In genomic region chr6:33779305-33779704, GRCh38 we compare ENCODE assay signal across 25 cellular contexts. TPM values are rescaled to one million over a fixed set of nuclear protein-coding genes. Genes with fewer than 3 reads are reported as not detected.
DNase-seq lines count a peak whose midpoint lies in the region; ATAC-seq, FAIRE-seq and TF ChIP-seq lines count a peak whose summit lies in the region.
"Had no signal": no experiment of that assay in that cellular context is flagged by ENCODE, and none has a peak within 500 bp of the region (broad histone marks: within the 10 kb centered on the region; RNA-seq: fewer than 3 reads in every experiment).

No MANE protein-coding gene starts in this region.

- FAIRE-seq in astrocyte (lab: Jason Lieb, UNC) (no peak), urothelium cell line (lab: Jason Lieb, UNC) (no peak)
- FAIRE-seq: RCC 7860 had no signal

- H3K79me2 ChIP-seq in astrocyte (ENCODE audit: insufficient read depth, low read length) = peaks cover 12% of the 10 kb centered on the region

- no peak overlapping the region for H3K9ac ChIP-seq in astrocyte (ENCODE audit: low read length)

- no peaks in the 10 kb centered on the region for H3K9me3 ChIP-seq in astrocyte (ENCODE audit: insufficient read depth, low read depth, low read length)
- H3K9me3 ChIP-seq: heart left ventricle, right atrium auricular region had no signal

- H3K4me2 ChIP-seq in astrocyte (ENCODE audit: low read length) = no peak overlapping the region

- no peaks in the 10 kb centered on the region for H3K27me3 ChIP-seq in astrocyte (ENCODE audit: insufficient read depth, low read length)
- H3K27me3 ChIP-seq: heart left ventricle, right atrium auricular region had no signal

- H3K36me3 Mint-ChIP-seq in astrocyte (ENCODE audit: low read depth, unreplicated experiment) = peaks cover 44% of the 10 kb centered on the region
- no peaks in the 10 kb centered on the region for H3K36me3 Mint-ChIP-seq in glutamatergic neuron (ENCODE audit: unreplicated experiment)
- H3K36me3 Mint-ChIP-seq: natural killer cell had no signal

- H4K20me1 ChIP-seq in astrocyte (ENCODE audit: insufficient read depth, low read length) = peaks cover 43% of the 10 kb centered on the region

- DNase-seq in Right ventricle myocardium inferior (ENCODE audit: missing footprints) (peak; percentile 11), cardiac septum (ENCODE audit: low spot score) (no peak), astrocyte (ENCODE audit: low read depth) (no peak), glutamatergic neuron (peak; percentile 72), urothelium cell line (ENCODE audit: low spot score) (peak; percentile 37), HUDEP-2 (lab: John Stamatoyannopoulos, UW; ENCODE audit: unreplicated experiment in 76 of 76) (no peak)
- DNase-seq: activated CD4-positive, alpha-beta T cell treated with anti-CD3 and anti-CD28 coated beads, Interleukin-2, amount 50 U/mL, for 1 hour; activated naive CD4-positive, alpha-beta T cell treated with Interleukin-2 at 50 U/mL for 16 hours; activated T-cell treated with anti-CD3 and anti-CD28 coated beads for 4 hours; aorta; CD4-positive, alpha-beta T cell; EL; erythroblast; islet precursor cell; KBM-7; natural killer cell; NCI-H1048; stimulated activated naive CD8-positive, alpha-beta T cell treated with anti-CD3 and anti-CD28 coated beads, Interleukin-15, amount 100 ng/mL, for 72 hours had no signal

- TF ChIP-seq CTCF in astrocyte (IDR thresholded peaks at IDR 0.05; ENCODE audit: insufficient read depth, low read depth, low read length) (peak; percentile 8), glutamatergic neuron (IDR thresholded peaks at IDR 0.05; ENCODE audit: partially characterized antibody, unreplicated experiment) (peak; percentile 49)

- no peak overlapping the region for H3K27ac ChIP-seq in astrocyte (ENCODE audit: low read depth, low read length)
- H3K27ac ChIP-seq: heart left ventricle, right atrium auricular region had no signal

- H3K4me1 Mint-ChIP-seq in astrocyte (ENCODE audit: low read depth, unreplicated experiment) (peaks cover 24% of the 10 kb centered on the region), glutamatergic neuron (ENCODE audit: low read depth, unreplicated experiment) (peaks cover 37% of the 10 kb centered on the region)

- H3K36me3 ChIP-seq in astrocyte (ENCODE audit: insufficient read depth, low read length) = peaks cover 69% of the 10 kb centered on the region

- H3K4me3 Mint-ChIP-seq in astrocyte (ENCODE audit: unreplicated experiment) (no peak overlapping the region), glutamatergic neuron (ENCODE audit: unreplicated experiment) (no peak overlapping the region)
- H3K4me3 Mint-ChIP-seq: CD4-positive, alpha-beta T cell; natural killer cell; stimulated activated naive CD8-positive, alpha-beta T cell treated with anti-CD3 and anti-CD28 coated beads, Interleukin-15, amount 100 ng/mL, for 72 hours had no signal

- no peak overlapping the region for H3K27ac Mint-ChIP-seq in astrocyte (ENCODE audit: unreplicated experiment)
- no peak overlapping the region for H3K27ac Mint-ChIP-seq in glutamatergic neuron (ENCODE audit: unreplicated experiment)
- H3K27ac Mint-ChIP-seq: CD4-positive, alpha-beta T cell; natural killer cell had no signal

- intact Hi-C loops in Right ventricle myocardium inferior (cut with DNase I) = no loop called here
- intact Hi-C loops in cardiac septum (cut with DNase I) = loop anchor here (10.0 kb wide), 1 partner anchor 275 kb away; no protein-coding TSS in a partner anchor

- H2AFZ ChIP-seq in astrocyte (ENCODE audit: low read depth, low read length) = no peak overlapping the region

- H3K4me3 ChIP-seq in astrocyte (ENCODE audit: insufficient read depth, low read depth, low read length) = no peak overlapping the region
- H3K4me3 ChIP-seq: heart left ventricle, right atrium auricular region had no signal

- no peaks in the 10 kb centered on the region for H3K9me3 Mint-ChIP-seq in astrocyte (ENCODE audit: unreplicated experiment)
- no peaks in the 10 kb centered on the region for H3K9me3 Mint-ChIP-seq in glutamatergic neuron (ENCODE audit: unreplicated experiment)
- H3K9me3 Mint-ChIP-seq: CD4-positive, alpha-beta T cell; natural killer cell; stimulated activated naive CD8-positive, alpha-beta T cell treated with anti-CD3 and anti-CD28 coated beads, Interleukin-15, amount 100 ng/mL, for 72 hours had no signal

- ATAC-seq in Right ventricle myocardium inferior (no peak), GM18517 (IDR thresholded peaks at IDR 0.05; ENCODE audit: unreplicated experiment) (no peak), HG02642 (IDR thresholded peaks at IDR 0.05; ENCODE audit: poor library complexity, unreplicated experiment) (no peak)
- ATAC-seq: heart left ventricle; natural killer cell; stimulated activated naive CD8-positive, alpha-beta T cell treated with anti-CD3 and anti-CD28 coated beads, Interleukin-15, amount 100 ng/mL, for 72 hours had no signal

- no peaks in the 10 kb centered on the region for H3K27me3 Mint-ChIP-seq in astrocyte (ENCODE audit: low read depth, unreplicated experiment)
- peaks cover 1% of the 10 kb centered on the region for H3K27me3 Mint-ChIP-seq in glutamatergic neuron (ENCODE audit: unreplicated experiment)
- H3K27me3 Mint-ChIP-seq: CD4-positive, alpha-beta T cell; stimulated activated naive CD8-positive, alpha-beta T cell treated with anti-CD3 and anti-CD28 coated beads, Interleukin-15, amount 100 ng/mL, for 72 hours had no signal

- H3K4me1 ChIP-seq in astrocyte (ENCODE audit: insufficient read depth, low read length) = peaks cover 25% of the 10 kb centered on the region

RNA-seq across cellular contexts. Expression of gene LEMD2, which starts 9.6 kb away (rescaled TPM):
- 23.2 TPM for total RNA-seq in Right ventricle myocardium inferior
- total RNA-seq in cardiac septum = 29.6 TPM
- total RNA-seq in astrocyte = 57.1 and 62.2 TPM in 2 replicates
- 82.4 TPM for total RNA-seq in glutamatergic neuron (ENCODE audit: unreplicated experiment)

RNA-seq across cellular contexts. Expression of gene MLN, which starts 24.5 kb away (rescaled TPM):
- total RNA-seq in Right ventricle myocardium inferior (not detected), cardiac septum (not detected), astrocyte (not detected in 2 replicates), glutamatergic neuron (ENCODE audit: unreplicated experiment) (not detected)
- total RNA-seq: aorta; CD4-positive, alpha-beta T cell; heart left ventricle; lung microvascular endothelial cell; natural killer cell; right atrium auricular region; urinary bladder had no signal

RNA-seq across cellular contexts. Expression of gene IP6K3, which starts 32.6 kb away (rescaled TPM):
- total RNA-seq in Right ventricle myocardium inferior = 47.6 TPM
- total RNA-seq in cardiac septum = 16.6 TPM
- 4.5 and 4.6 TPM in 2 replicates for total RNA-seq in astrocyte
- total RNA-seq in glutamatergic neuron (ENCODE audit: unreplicated experiment) = 2.7 TPM
- total RNA-seq: CD4-positive, alpha-beta T cell; lung microvascular endothelial cell; natural killer cell had no signal

Comparison
In these comparisons a context has a peak if more than half of its experiments do, and no peak if none do; other contexts are left out.
1. DNase-seq: peak in Right ventricle myocardium inferior (single experiment), glutamatergic neuron (single experiment) and urothelium cell line (single experiment); none in cardiac septum (single experiment), astrocyte (single experiment) and HUDEP-2 (0 of 76).